8 cellular contexts compared by ENCODE assay signal in the genomic region with DNA sequence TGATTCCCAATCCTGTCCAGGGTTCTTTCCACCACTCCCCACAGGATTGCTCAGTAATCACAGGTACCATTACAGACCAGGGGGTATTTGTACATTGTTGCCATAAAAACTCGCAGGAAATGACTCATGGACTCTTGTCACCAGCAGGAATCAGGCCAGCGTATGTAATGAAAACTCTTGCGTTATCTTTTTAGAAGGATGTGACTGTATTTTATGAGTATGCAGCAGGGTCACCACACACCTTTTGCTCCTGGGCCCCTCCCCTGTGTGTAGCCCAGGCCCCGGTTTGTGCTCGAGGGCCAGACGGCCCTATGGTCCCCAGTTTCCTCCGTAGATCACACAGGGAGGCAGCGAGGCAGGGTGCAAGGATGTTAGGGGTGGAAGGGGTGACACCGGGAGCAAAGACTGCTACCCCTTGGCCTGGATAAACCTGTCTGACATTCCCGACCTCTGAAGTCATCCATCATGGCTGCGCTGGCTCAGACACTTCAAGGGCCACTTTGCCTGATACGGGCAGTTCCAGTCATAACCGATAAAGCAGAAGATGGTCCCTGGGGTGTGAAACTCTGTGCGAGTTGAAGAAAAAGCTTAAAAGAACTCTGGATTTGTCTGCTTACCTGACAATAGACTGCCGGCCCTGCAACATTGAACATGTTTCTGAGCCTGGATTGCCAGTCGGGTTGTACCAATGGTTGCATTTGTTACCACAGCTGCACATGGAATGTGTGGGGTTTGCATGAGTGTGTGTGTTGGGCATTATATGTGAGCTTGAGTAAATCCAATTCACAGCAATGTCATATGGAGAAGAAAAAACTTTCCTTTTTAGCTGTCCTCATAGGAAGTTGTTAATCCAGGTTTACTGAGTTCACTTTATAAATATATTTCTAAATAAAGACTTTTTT. TPM values are rescaled to one million over a fixed set of nuclear protein-coding genes. Genes with fewer than 3 reads are reported as not detected.
DNase-seq lines count a peak whose midpoint lies in the region; ATAC-seq and TF ChIP-seq lines count a peak whose summit lies in the region.

No MANE protein-coding gene starts in this region.

- H3K27ac ChIP-seq in suprapubic skin: no peak overlapping the region

- 83% methylated on average over 11 of the region's 16 CpGs for WGBS in suprapubic skin

- H3K9me3 ChIP-seq in suprapubic skin: no peaks in the 10 kb centered on the region

- peaks cover 31% of the 10 kb centered on the region for H3K4me1 ChIP-seq in suprapubic skin

- ATAC-seq in HG02798 (IDR thresholded peaks at IDR 0.05; ENCODE audit: poor library complexity, unreplicated experiment): no peak

- no peak for TF ChIP-seq POLR2A in suprapubic skin (IDR thresholded peaks at IDR 0.05)

- H3K27me3 ChIP-seq in suprapubic skin: no peaks in the 10 kb centered on the region

- TF ChIP-seq CTCF in suprapubic skin (IDR thresholded peaks at IDR 0.05): no peak

- no peak overlapping the region for H3K4me3 ChIP-seq in suprapubic skin

- no peak for TF ChIP-seq EP300 in suprapubic skin (IDR thresholded peaks at IDR 0.05)

- DNase-seq in DMS53 treated with DMSO at 0.1 percent for 48 hours (lab: John Stamatoyannopoulos, UW; ENCODE audit: unreplicated experiment) (peak; percentile 91), NCI-H146 (lab: John Stamatoyannopoulos, UW) (peak; percentile 85), astrocyte of the hippocampus (ENCODE audit: low read depth, low spot score) (peak; percentile 80), lung microvascular endothelial cell (ENCODE audit: low read depth in 2 of 2) (peak; percentile 94 to 98), suprapubic skin (ENCODE audit: low spot score in 2 of 2) (no peak), NCI-H1930 (lab: John Stamatoyannopoulos, UW) (no peak), cortex of kidney (lab: John Stamatoyannopoulos, UW) (no peak)

- H3K36me3 ChIP-seq in suprapubic skin: peaks cover 12% of the 10 kb centered on the region

RNA-seq across cellular contexts. Expression of gene MICAL2, which starts 57.0 kb away (rescaled TPM):
- total RNA-seq in lung microvascular endothelial cell (98.7 and 140 TPM in 2 replicates), suprapubic skin (100 to 1,000 TPM; 117 to 232 (median 164) TPM)

Comparison
In these comparisons a context has a peak if more than half of its experiments do, and no peak if none do; other contexts are left out.
1. DNase-seq: peak in DMS53 treated with DMSO at 0.1 percent for 48 hours (single experiment), NCI-H146 (single experiment), astrocyte of the hippocampus (single experiment) and lung microvascular endothelial cell (2 of 2); none in suprapubic skin (0 of 2), NCI-H1930 (0 of 2) and cortex of kidney (single experiment).